In genomic region chr22:50508897-50509296, GRCh38 we compare ENCODE assay signal across 8 cellular contexts. TPM values are rescaled to one million over a fixed set of nuclear protein-coding genes. Genes with fewer than 3 reads are reported as not detected.
DNase-seq lines count a peak whose midpoint lies in the region; ATAC-seq and TF ChIP-seq lines count a peak whose summit lies in the region.

No MANE protein-coding gene starts in this region.

- intact Hi-C loops in esophagus muscularis mucosa (cut with DNase I) (loop anchor here (2.0 to 5.0 kb wide), 3 partner anchors 16 to 58 kb away; partner anchors contain the start of gene SCO2), psoas muscle (cut with DNase I) (loop anchor here (5.0 to 10.0 kb wide), 2 partner anchors 68 to 254 kb away; partner anchors contain the start of genes CPT1B (in 2 of the 2) and HDAC10 (in 1 of the 2))

- TF ChIP-seq POLR2A in esophagus muscularis mucosa (IDR thresholded peaks at IDR 0.05; ENCODE audit: low read depth), result no peak

- H3K27ac ChIP-seq in RWPE2 (ENCODE audit: poor library complexity, severe bottlenecking) (peak overlapping the region; percentile 68), esophagus muscularis mucosa (replicated peaks in 1 of 4) (peak overlapping the region; percentile 92 to 98 (median 95)), psoas muscle (peak overlapping the region; percentile 81)

- TF ChIP-seq EP300 in esophagus muscularis mucosa (IDR thresholded peaks at IDR 0.05), result no peak

- TF ChIP-seq CTCF in RWPE2 (IDR thresholded peaks at IDR 0.05; ENCODE audit: poor library complexity, severe bottlenecking) (no peak), esophagus muscularis mucosa (IDR thresholded peaks at IDR 0.05) (no peak), psoas muscle (IDR thresholded peaks at IDR 0.05) (no peak)

- H3K9me3 ChIP-seq in ES-I3 (ENCODE audit: control insufficient read depth, insufficient read depth, low read length) (no peaks in the 10 kb centered on the region), RWPE2 (ENCODE audit: severe bottlenecking) (no peaks in the 10 kb centered on the region), esophagus muscularis mucosa (no peaks in the 10 kb centered on the region), psoas muscle (no peaks in the 10 kb centered on the region)

- H3K4me3 ChIP-seq in RWPE2 (ENCODE audit: severe bottlenecking) (peak overlapping the region; percentile 86), esophagus muscularis mucosa (peak overlapping the region; percentile 87 to 98 (median 95)), psoas muscle (peak overlapping the region; percentile 84)

- H3K4me1 ChIP-seq in ES-I3 (ENCODE audit: insufficient read depth, low read length), result peaks cover 6% of the 10 kb centered on the region; the same call in 1 of the 2 replicates
- H3K4me1 ChIP-seq in RWPE2 (ENCODE audit: insufficient read depth, poor library complexity, severe bottlenecking), result peaks cover 7% of the 10 kb centered on the region
- peaks cover 27 to 46% (median 38%) of the 10 kb centered on the region in 4 donors for H3K4me1 ChIP-seq in esophagus muscularis mucosa
- H3K4me1 ChIP-seq in psoas muscle, result peaks cover 17% of the 10 kb centered on the region

- H3K9ac ChIP-seq in ES-I3 (ENCODE audit: low read depth, low read length), result peak overlapping the region; percentile 84

- H3K27me3 ChIP-seq in RWPE2 (ENCODE audit: insufficient read depth, poor library complexity, severe bottlenecking) (no peaks in the 10 kb centered on the region), esophagus muscularis mucosa (no peaks in the 10 kb centered on the region), psoas muscle (ENCODE audit: insufficient read depth in 3 of 3, low read length in 2 of 3) (no peaks in the 10 kb centered on the region)

- no peak for DNase-seq in RWPE2 (ENCODE audit: low spot score)
- DNase-seq in esophagus muscularis mucosa (ENCODE audit: extremely low spot score), result no peak
- no peak for DNase-seq in psoas muscle
- DNase-seq in islet precursor cell, result no peak
- no peak for DNase-seq in COLO668 (lab: John Stamatoyannopoulos, UW; ENCODE audit: unreplicated experiment)
- DNase-seq in central memory CD4-positive, alpha-beta T cell, result no peak

- WGBS in esophagus muscularis mucosa, result 7% methylated on average over 3 of the region's 3 CpGs
- WGBS in psoas muscle, 3 donors, result 8 to 12% (median 9%) methylated on average over 3 of the region's 3 CpGs

- H3K36me3 ChIP-seq in ES-I3 (ENCODE audit: insufficient read depth, low read length) (no peaks in the 10 kb centered on the region), RWPE2 (ENCODE audit: low read depth) (peaks cover 36% of the 10 kb centered on the region), esophagus muscularis mucosa (peaks cover 17 to 39% (median 25%) of the 10 kb centered on the region in 4 donors), psoas muscle (ENCODE audit: insufficient read depth in 1 of 2, low read depth in 1 of 2) (peaks cover 0 to 32% of the 10 kb centered on the region in 2 donors)

- no peak for ATAC-seq in RWPE2 (ENCODE audit: low read depth)
- ATAC-seq in psoas muscle, result no peak
- no peak for ATAC-seq in GM19324 (IDR thresholded peaks at IDR 0.05; ENCODE audit: low FRiP score, unreplicated experiment)

RNA-seq across cellular contexts. Expression of gene NCAPH2, which starts 0.9 kb away (rescaled TPM):
- total RNA-seq in esophagus muscularis mucosa (10 to 100 TPM; 30.3 to 44.6 (median 41.7) TPM), psoas muscle (10 to 100 TPM; 19.2 to 24.2 (median 21.7) TPM)
- polyA plus RNA-seq in psoas muscle, result 10 to 100 TPM; 21.8 to 26.3 (median 23.7) TPM

RNA-seq across cellular contexts. Expression of gene LMF2, which starts 1.4 kb away (rescaled TPM):
- 10 to 100 TPM; 34.9 to 67.1 (median 46.8) TPM for total RNA-seq in esophagus muscularis mucosa
- 10 to 100 TPM; 16.7 to 18.6 (median 17.3) TPM for total RNA-seq in psoas muscle
- polyA plus RNA-seq in psoas muscle, result 10 to 100 TPM; 14.9 to 24.1 (median 15.6) TPM

RNA-seq across cellular contexts. Expression of gene SCO2, which starts 16.5 kb away (rescaled TPM):
- total RNA-seq in esophagus muscularis mucosa (1 to 10 TPM in 2 of 4 donors, not detected in 2; 3.1 to 5.1 TPM), psoas muscle (under 1 TPM in 1 of 4 donors, not detected in 3; 0.97 TPM)
- under 1 TPM in 2 of 3 donors, not detected in 1; 0.99 to 1.00 TPM for polyA plus RNA-seq in psoas muscle

RNA-seq across cellular contexts. Expression of gene TYMP, which starts 20.9 kb away (rescaled TPM):
- total RNA-seq in esophagus muscularis mucosa, result 10 to 100 TPM; 27.4 to 79.2 (median 35.9) TPM
- 10 to 100 TPM in 3 of 4 donors, 1 to 10 TPM in 1; 7.1 to 18.8 (median 13.3) TPM for total RNA-seq in psoas muscle
- polyA plus RNA-seq in psoas muscle, result 10 to 100 TPM in 1 of 3 donors, 1 to 10 TPM in 2; 5.0 to 26.0 (median 7.0) TPM

RNA-seq across cellular contexts. Expression of gene MIOX, which starts 22.2 kb away (rescaled TPM):
- total RNA-seq in esophagus muscularis mucosa, result not detected
- not detected for total RNA-seq in psoas muscle
- not detected for polyA plus RNA-seq in psoas muscle
